Comparison of ENCODE assay signal across 1 cellular context in genomic region chr4:26148925-26149324, GRCh38.
TF ChIP-seq lines count a peak whose summit lies in the region.

No MANE protein-coding gene starts in this region.

TF ChIP-seq in IMR-90, 13 proteins besides CTCF, POLR2A, EP300 and RAD21:
- TF ChIP-seq ELK1 (IDR thresholded peaks at IDR 0.05; ENCODE audit: borderline replicate concordance, low read depth, low read length) (no peak), FOS (IDR thresholded peaks at IDR 0.05; ENCODE audit: low read depth, low read length) (no peak), CEBPB (IDR thresholded peaks at IDR 0.05; ENCODE audit: low read depth, low read length) (no peak), BHLHE40 (IDR thresholded peaks at IDR 0.05; ENCODE audit: low read depth, low read length) (no peak), MAFK (IDR thresholded peaks at IDR 0.05; ENCODE audit: low read depth, low read length) (no peak), NFE2L2 (IDR thresholded peaks at IDR 0.05; ENCODE audit: low read depth, low read length) (no peak), SMC3 (IDR thresholded peaks at IDR 0.05; ENCODE audit: low read depth, low read length) (no peak), MAZ (IDR thresholded peaks at IDR 0.05; ENCODE audit: borderline replicate concordance, low read depth, low read length) (no peak), RFX5 (IDR thresholded peaks at IDR 0.05; ENCODE audit: low read depth, low read length) (no peak)
